Comparison of ENCODE assay signal across 9 cellular contexts in the genomic region with DNA sequence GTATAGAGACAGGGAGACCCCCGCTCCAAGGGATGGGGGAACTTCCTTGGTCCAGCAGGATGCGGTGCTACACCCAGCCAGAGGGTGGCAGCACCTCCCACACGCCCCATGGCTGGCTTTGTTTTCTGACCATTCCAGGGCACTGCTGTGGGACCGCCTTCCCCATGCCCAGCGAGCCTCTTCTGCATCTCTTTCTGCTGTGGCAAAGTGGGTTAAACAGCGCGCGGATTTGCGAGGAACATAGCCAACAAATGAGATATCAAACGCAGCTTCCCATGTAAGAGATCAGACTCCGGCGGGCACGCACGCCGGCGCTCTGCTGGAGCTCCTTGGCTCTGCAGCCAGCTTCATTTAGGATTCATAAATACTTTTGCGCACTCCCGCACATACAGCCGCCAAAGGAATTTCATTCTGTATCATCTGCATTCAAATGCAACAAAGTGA.
A peak's percentile ranks its signal among the peaks of the same experiment; 100 is the strongest.
DNase-seq lines count a peak whose midpoint lies in the region; ATAC-seq and TF ChIP-seq lines count a peak whose summit lies in the region.
"Had no signal": no experiment of that assay in that cellular context is flagged by ENCODE, and none has a peak within 500 bp of the region (broad histone marks: within the 10 kb centered on the region; RNA-seq: fewer than 3 reads in every experiment).

No MANE protein-coding gene starts in this region.

- no peaks in the 10 kb centered on the region for H3K36me3 ChIP-seq in GM06990 (ENCODE audit: control insufficient read depth, insufficient read depth, low read length)

- H3K9me3 Mint-ChIP-seq in natural killer cell, result no peaks in the 10 kb centered on the region
- no peaks in the 10 kb centered on the region for H3K9me3 Mint-ChIP-seq in activated naive CD4-positive, alpha-beta T cell treated with anti-CD3 and anti-CD28 coated beads for 36 hours

- intact Hi-C loops in natural killer cell (cut with micrococcal nuclease), result no loop called here
- intact Hi-C loops in activated naive CD4-positive, alpha-beta T cell treated with anti-CD3 and anti-CD28 coated beads for 36 hours (cut with micrococcal nuclease), result no loop called here

- no peaks in the 10 kb centered on the region for H3K36me3 Mint-ChIP-seq in natural killer cell
- H3K36me3 Mint-ChIP-seq in activated naive CD4-positive, alpha-beta T cell treated with anti-CD3 and anti-CD28 coated beads for 36 hours (ENCODE audit: low read depth), result no peaks in the 10 kb centered on the region

- TF ChIP-seq CTCF in GM06990 (IDR thresholded peaks at IDR 0.05; ENCODE audit: insufficient read depth, low read length, poor library complexity, severe bottlenecking) (peak; percentile 85), choroid plexus epithelial cell (conservative IDR thresholded peaks at IDR 0.05; ENCODE audit: low read depth, low read length) (peak; percentile 10), natural killer cell (IDR thresholded peaks at IDR 0.05) (peak; percentile 12)

- peaks cover 2 to 12% of the 10 kb centered on the region in 2 donors for H3K27me3 Mint-ChIP-seq in natural killer cell (ENCODE audit: low read depth in 2 of 2)
- H3K27me3 Mint-ChIP-seq in activated naive CD4-positive, alpha-beta T cell treated with anti-CD3 and anti-CD28 coated beads for 36 hours (ENCODE audit: low read depth), result peaks cover 5% of the 10 kb centered on the region

- H3K4me1 Mint-ChIP-seq in natural killer cell, result no peaks in the 10 kb centered on the region
- H3K4me1 Mint-ChIP-seq in activated naive CD4-positive, alpha-beta T cell treated with anti-CD3 and anti-CD28 coated beads for 36 hours (ENCODE audit: low read depth), result no peaks in the 10 kb centered on the region

- H3K4me3 Mint-ChIP-seq in natural killer cell, result no peak overlapping the region
- no peak overlapping the region for H3K4me3 Mint-ChIP-seq in activated naive CD4-positive, alpha-beta T cell treated with anti-CD3 and anti-CD28 coated beads for 36 hours

- H3K4me3 ChIP-seq in GM06990 (replicated peaks; ENCODE audit: low read depth, low read length) (no peak overlapping the region), choroid plexus epithelial cell (ENCODE audit: low read depth, low read length) (no peak overlapping the region)

- CTCF ChIA-PET in activated naive CD4-positive, alpha-beta T cell treated with anti-CD3 and anti-CD28 coated beads for 36 hours (lab: Charles Lee), result interaction anchor here (0.6 to 0.9 kb wide), 3 partner anchors 11 to 238 kb away, joined by 3 read pairs; no protein-coding TSS in a partner anchor

- peak; percentile 16 for DNase-seq in GM06990 (ENCODE audit: extremely low read depth, insufficient read length)
- peak; percentile 10 for DNase-seq in HuH-7.5 (ENCODE audit: low spot score)
- no peak for DNase-seq in choroid plexus epithelial cell (ENCODE audit: low read depth)
- DNase-seq in natural killer cell, result no peak
- DNase-seq in activated naive CD4-positive, alpha-beta T cell treated with anti-CD3 and anti-CD28 coated beads for 36 hours, result no peak
- no peak for DNase-seq in activated CD8-positive, alpha-beta memory T cell treated with anti-CD3 and anti-CD28 coated beads for 24 hours
- no peak for DNase-seq in Kasumi-1 (lab: John Stamatoyannopoulos, UW)
- no peak for DNase-seq in SKM-1 (lab: John Stamatoyannopoulos, UW; ENCODE audit: unreplicated experiment)
- DNase-seq: activated CD4-positive, CD25-positive, alpha-beta regulatory T cell had no signal

- no peak for ATAC-seq in natural killer cell

- H3K27me3 ChIP-seq in GM06990 (replicated peaks; ENCODE audit: control insufficient read depth, insufficient read depth, low read length), result no peaks in the 10 kb centered on the region

- H3K27ac Mint-ChIP-seq in natural killer cell, result no peak overlapping the region
- H3K27ac Mint-ChIP-seq in activated naive CD4-positive, alpha-beta T cell treated with anti-CD3 and anti-CD28 coated beads for 36 hours, result no peak overlapping the region

Comparison
In these comparisons a context has a peak if more than half of its experiments do, and no peak if none do; other contexts are left out.
1. DNase-seq: peak in GM06990 (single experiment) and HuH-7.5 (single experiment); none in choroid plexus epithelial cell (single experiment), natural killer cell (single experiment), activated naive CD4-positive, alpha-beta T cell treated with anti-CD3 and anti-CD28 coated beads for 36 hours (single experiment), activated CD8-positive, alpha-beta memory T cell treated with anti-CD3 and anti-CD28 coated beads for 24 hours (single experiment), Kasumi-1 (0 of 2) and SKM-1 (single experiment).
2. CTCF ChIP-seq: peak in every context shown above with its lines; median percentile 85 in GM06990; 12 in natural killer cell; 10 in choroid plexus epithelial cell.